ENCODE assay signal across 35 cellular contexts in genomic region chr1:155032886-155033285, GRCh38. TPM values are rescaled to one million over a fixed set of nuclear protein-coding genes. Genes with fewer than 3 reads are reported as not detected.
"Had no signal": no experiment of that assay in that cellular context is flagged by ENCODE, and none has a peak within 500 bp of the region (broad histone marks: within the 10 kb centered on the region; RNA-seq: fewer than 3 reads in every experiment).

No MANE protein-coding gene starts in this region.

- H3K9me3 ChIP-seq: esophagus squamous epithelium, gastrocnemius medialis, heart right ventricle, left ventricle myocardium inferior, lower lobe of right lung, mucosa of descending colon had no signal

- FAIRE-seq: colon, endometrium, islet of Langerhans, keratinocyte had no signal

- ATAC-seq: esophagus mucosa, gastrocnemius medialis, heart right ventricle, left colon, left lobe of liver, lower lobe of right lung, mucosa of descending colon had no signal

- H3K27ac Mint-ChIP-seq: endodermal cell, mesothelial cell of epicardium had no signal

- H3K36me3 ChIP-seq: esophagus squamous epithelium, gastrocnemius medialis, heart right ventricle, left ventricle myocardium inferior, lower lobe of right lung had no signal

- H3K27ac ChIP-seq: coronary artery, dorsolateral prefrontal cortex, epithelial cell of prostate, esophagus squamous epithelium, gastrocnemius medialis, heart right ventricle, left ventricle myocardium inferior, lower lobe of right lung had no signal

- H3K27me3 ChIP-seq: dorsolateral prefrontal cortex, esophagus squamous epithelium, gastrocnemius medialis, heart right ventricle had no signal

- H3K4me1 ChIP-seq: gastrocnemius medialis had no signal

- H3K4me3 ChIP-seq: coronary artery, dorsolateral prefrontal cortex, esophagus squamous epithelium, gastrocnemius medialis, heart right ventricle, left ventricle myocardium inferior, lower lobe of right lung, mucosa of descending colon had no signal

- H3K9me3 Mint-ChIP-seq: endodermal cell, mesothelial cell of epicardium had no signal

- H3K36me3 Mint-ChIP-seq: mesothelial cell of epicardium had no signal

- H3K4me1 Mint-ChIP-seq: endodermal cell, mesothelial cell of epicardium had no signal

- H3K4me3 Mint-ChIP-seq: endodermal cell, mesothelial cell of epicardium had no signal

- DNase-seq: dermis blood vessel endothelial cell; dorsolateral prefrontal cortex; effector CD4-positive, alpha-beta T cell; effector memory CD4-positive, alpha-beta T cell; endodermal cell; erythroblast; esophagus squamous epithelium; foreskin fibroblast; foreskin melanocyte; gastrocnemius medialis; glutamatergic neuron; head of caudate nucleus; heart right ventricle; hippocampal formation; kidney glomerular epithelial cell; left colon; left ventricle myocardium inferior; lower lobe of right lung; mesenchymal stem cell; mucosa of descending colon had no signal

RNA-seq across cellular contexts. Expression of gene DCST2, which starts 0.7 kb away (rescaled TPM):
- total RNA-seq: cerebellum, gastrocnemius medialis, left ventricle myocardium inferior, myocyte had no signal

RNA-seq across cellular contexts. Expression of gene DCST1, which starts 0.7 kb away (rescaled TPM):
- total RNA-seq: cerebellum, dermis blood vessel endothelial cell, endodermal cell, glomerular endothelial cell, heart right ventricle, left ventricle myocardium inferior, liver, lower lobe of right lung, lung microvascular endothelial cell, mesenteric fat pad, myocyte had no signal
- polyA plus RNA-seq: keratinocyte, liver had no signal
